Comparison of ENCODE assay signal across 1 cellular context in the genomic region with DNA sequence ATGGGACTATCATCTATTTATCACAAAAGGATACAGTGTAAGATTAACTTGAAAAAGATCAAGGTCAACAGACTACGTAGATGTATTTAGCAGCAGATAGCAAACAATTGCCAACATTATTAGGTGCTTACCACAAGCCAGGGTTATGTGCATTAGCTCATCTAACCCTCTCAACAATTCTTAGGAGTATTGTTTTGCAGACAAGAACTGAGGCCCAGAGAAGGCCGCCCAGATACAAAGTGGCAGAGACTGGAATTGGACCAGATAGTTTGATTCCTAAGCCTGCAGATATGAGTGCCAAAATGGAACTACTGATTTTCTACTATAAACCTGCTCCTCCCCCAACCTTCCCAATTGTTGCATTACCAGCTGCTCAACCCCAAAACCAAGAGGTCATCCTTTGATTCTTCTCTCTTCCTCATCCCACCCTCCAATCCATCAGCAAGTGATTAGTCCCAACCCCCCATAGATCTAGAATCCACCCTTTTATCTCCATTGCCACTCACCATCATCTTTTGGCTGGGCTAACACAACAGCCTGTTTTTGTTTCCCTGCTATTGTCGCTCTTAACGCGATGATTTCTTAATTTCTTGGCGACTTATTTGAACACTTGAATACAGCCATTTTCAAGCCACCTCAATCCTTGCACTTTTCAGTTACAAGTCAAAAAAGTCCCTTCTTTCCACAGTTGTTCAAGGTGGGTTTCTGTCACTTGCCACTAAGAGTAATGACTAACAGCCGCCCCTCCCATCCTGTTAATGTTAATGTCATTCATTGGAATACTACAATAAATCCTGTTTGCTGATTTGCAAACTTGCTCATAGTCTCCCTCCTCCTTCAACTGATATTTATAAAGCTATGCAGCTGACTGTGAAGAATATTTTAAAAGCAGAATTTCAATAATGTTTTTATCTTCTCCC.
TF ChIP-seq lines count a peak whose summit lies in the region.

No MANE protein-coding gene starts in this region.

TF ChIP-seq in GM12878, 131 proteins besides CTCF, POLR2A, EP300 and RAD21:
- TF ChIP-seq HDGF (IDR thresholded peaks at IDR 0.05), result peak; percentile 36; the same call in 1 of the 2 replicates
- no peak for TF ChIP-seq RB1 (IDR thresholded peaks at IDR 0.05; ENCODE audit: borderline replicate concordance)
- no peak for TF ChIP-seq SREBF2 (IDR thresholded peaks at IDR 0.05; ENCODE audit: low read length)
- 0 out of 2 replicates have a peak, but pooled peaks have one; percentile 18 for TF ChIP-seq ATF7 (IDR thresholded peaks at IDR 0.05; ENCODE audit: low read depth)
- no peak for TF ChIP-seq SIN3A (IDR thresholded peaks at IDR 0.05; ENCODE audit: low read depth, low read length)
- TF ChIP-seq SKIL (IDR thresholded peaks at IDR 0.05; ENCODE audit: low read depth, poor library complexity, severe bottlenecking), result no peak
- no peak for TF ChIP-seq JUND (IDR thresholded peaks at IDR 0.05; ENCODE audit: low read depth, low read length)
- TF ChIP-seq NR2F1 (conservative IDR thresholded peaks at IDR 0.05), result peak; percentile 71
- TF ChIP-seq YY1 (IDR thresholded peaks at IDR 0.05; ENCODE audit: low read depth, low read length), result no peak
- TF ChIP-seq, protein P1, sequence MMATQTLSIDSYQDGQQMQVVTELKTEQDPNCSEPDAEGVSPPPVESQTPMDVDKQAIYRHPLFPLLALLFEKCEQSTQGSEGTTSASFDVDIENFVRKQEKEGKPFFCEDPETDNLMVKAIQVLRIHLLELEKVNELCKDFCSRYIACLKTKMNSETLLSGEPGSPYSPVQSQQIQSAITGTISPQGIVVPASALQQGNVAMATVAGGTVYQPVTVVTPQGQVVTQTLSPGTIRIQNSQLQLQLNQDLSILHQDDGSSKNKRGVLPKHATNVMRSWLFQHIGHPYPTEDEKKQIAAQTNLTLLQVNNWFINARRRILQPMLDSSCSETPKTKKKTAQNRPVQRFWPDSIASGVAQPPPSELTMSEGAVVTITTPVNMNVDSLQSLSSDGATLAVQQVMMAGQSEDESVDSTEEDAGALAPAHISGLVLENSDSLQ (IDR thresholded peaks at IDR 0.05), result no peak
- no peak for TF ChIP-seq PAX5 (IDR thresholded peaks at IDR 0.05; ENCODE audit: borderline replicate concordance, low read depth, low read length)
- no peak for TF ChIP-seq CREM (IDR thresholded peaks at IDR 0.05; ENCODE audit: low read depth)
- no peak for TF ChIP-seq SP1 (IDR thresholded peaks at IDR 0.05; ENCODE audit: low read depth, low read length)
- TF ChIP-seq, protein P2, sequence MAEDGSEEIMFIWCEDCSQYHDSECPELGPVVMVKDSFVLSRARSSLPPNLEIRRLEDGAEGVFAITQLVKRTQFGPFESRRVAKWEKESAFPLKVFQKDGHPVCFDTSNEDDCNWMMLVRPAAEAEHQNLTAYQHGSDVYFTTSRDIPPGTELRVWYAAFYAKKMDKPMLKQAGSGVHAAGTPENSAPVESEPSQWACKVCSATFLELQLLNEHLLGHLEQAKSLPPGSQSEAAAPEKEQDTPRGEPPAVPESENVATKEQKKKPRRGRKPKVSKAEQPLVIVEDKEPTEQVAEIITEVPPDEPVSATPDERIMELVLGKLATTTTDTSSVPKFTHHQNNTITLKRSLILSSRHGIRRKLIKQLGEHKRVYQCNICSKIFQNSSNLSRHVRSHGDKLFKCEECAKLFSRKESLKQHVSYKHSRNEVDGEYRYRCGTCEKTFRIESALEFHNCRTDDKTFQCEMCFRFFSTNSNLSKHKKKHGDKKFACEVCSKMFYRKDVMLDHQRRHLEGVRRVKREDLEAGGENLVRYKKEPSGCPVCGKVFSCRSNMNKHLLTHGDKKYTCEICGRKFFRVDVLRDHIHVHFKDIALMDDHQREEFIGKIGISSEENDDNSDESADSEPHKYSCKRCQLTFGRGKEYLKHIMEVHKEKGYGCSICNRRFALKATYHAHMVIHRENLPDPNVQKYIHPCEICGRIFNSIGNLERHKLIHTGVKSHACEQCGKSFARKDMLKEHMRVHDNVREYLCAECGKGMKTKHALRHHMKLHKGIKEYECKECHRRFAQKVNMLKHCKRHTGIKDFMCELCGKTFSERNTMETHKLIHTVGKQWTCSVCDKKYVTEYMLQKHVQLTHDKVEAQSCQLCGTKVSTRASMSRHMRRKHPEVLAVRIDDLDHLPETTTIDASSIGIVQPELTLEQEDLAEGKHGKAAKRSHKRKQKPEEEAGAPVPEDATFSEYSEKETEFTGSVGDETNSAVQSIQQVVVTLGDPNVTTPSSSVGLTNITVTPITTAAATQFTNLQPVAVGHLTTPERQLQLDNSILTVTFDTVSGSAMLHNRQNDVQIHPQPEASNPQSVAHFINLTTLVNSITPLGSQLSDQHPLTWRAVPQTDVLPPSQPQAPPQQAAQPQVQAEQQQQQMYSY (CRISPR knock-in tag; IDR thresholded peaks at IDR 0.05), result no peak
- 0 out of 4 replicates have a peak, but pooled peaks of 1 of the 2 experiments have one; percentile 33 for TF ChIP-seq IKZF2 (IDR thresholded peaks at IDR 0.05)
- no peak for TF ChIP-seq CUX1 (IDR thresholded peaks at IDR 0.05; ENCODE audit: insufficient replicate concordance, low read depth, low read length)
- TF ChIP-seq EGR1 (IDR thresholded peaks at IDR 0.05; ENCODE audit: borderline replicate concordance in 1 of 2, low read depth in 2 of 2, low read length in 2 of 2), result no peak
- TF ChIP-seq NBN (IDR thresholded peaks at IDR 0.05), result no peak
- TF ChIP-seq ATF3 (IDR thresholded peaks at IDR 0.05; ENCODE audit: borderline replicate concordance, extremely low read depth, low read depth, low read length), result no peak
- TF ChIP-seq, protein P3, sequence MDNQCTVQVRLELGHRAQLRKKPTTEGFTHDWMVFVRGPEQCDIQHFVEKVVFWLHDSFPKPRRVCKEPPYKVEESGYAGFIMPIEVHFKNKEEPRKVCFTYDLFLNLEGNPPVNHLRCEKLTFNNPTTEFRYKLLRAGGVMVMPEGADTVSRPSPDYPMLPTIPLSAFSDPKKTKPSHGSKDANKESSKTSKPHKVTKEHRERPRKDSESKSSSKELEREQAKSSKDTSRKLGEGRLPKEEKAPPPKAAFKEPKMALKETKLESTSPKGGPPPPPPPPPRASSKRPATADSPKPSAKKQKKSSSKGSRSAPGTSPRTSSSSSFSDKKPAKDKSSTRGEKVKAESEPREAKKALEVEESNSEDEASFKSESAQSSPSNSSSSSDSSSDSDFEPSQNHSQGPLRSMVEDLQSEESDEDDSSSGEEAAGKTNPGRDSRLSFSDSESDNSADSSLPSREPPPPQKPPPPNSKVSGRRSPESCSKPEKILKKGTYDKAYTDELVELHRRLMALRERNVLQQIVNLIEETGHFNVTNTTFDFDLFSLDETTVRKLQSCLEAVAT (IDR thresholded peaks at IDR 0.05), result peak; percentile 97
- no peak for TF ChIP-seq MYB (IDR thresholded peaks at IDR 0.05; ENCODE audit: borderline replicate concordance, low read depth, low read length)
- no peak for TF ChIP-seq FOXK2 (IDR thresholded peaks at IDR 0.05)
- TF ChIP-seq CHD2 (IDR thresholded peaks at IDR 0.05; ENCODE audit: borderline replicate concordance, low read depth, low read length), result no peak
- TF ChIP-seq, protein P4, sequence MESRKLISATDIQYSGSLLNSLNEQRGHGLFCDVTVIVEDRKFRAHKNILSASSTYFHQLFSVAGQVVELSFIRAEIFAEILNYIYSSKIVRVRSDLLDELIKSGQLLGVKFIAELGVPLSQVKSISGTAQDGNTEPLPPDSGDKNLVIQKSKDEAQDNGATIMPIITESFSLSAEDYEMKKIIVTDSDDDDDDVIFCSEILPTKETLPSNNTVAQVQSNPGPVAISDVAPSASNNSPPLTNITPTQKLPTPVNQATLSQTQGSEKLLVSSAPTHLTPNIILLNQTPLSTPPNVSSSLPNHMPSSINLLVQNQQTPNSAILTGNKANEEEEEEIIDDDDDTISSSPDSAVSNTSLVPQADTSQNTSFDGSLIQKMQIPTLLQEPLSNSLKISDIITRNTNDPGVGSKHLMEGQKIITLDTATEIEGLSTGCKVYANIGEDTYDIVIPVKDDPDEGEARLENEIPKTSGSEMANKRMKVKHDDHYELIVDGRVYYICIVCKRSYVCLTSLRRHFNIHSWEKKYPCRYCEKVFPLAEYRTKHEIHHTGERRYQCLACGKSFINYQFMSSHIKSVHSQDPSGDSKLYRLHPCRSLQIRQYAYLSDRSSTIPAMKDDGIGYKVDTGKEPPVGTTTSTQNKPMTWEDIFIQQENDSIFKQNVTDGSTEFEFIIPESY (IDR thresholded peaks at IDR 0.05), result no peak
- TF ChIP-seq RBBP5 (conservative IDR thresholded peaks at IDR 0.05), result no peak
- TF ChIP-seq RFX5 (IDR thresholded peaks at IDR 0.05; ENCODE audit: low read depth, low read length), result no peak
- TF ChIP-seq HDAC2 (IDR thresholded peaks at IDR 0.05), result no peak
